In the genomic region with DNA sequence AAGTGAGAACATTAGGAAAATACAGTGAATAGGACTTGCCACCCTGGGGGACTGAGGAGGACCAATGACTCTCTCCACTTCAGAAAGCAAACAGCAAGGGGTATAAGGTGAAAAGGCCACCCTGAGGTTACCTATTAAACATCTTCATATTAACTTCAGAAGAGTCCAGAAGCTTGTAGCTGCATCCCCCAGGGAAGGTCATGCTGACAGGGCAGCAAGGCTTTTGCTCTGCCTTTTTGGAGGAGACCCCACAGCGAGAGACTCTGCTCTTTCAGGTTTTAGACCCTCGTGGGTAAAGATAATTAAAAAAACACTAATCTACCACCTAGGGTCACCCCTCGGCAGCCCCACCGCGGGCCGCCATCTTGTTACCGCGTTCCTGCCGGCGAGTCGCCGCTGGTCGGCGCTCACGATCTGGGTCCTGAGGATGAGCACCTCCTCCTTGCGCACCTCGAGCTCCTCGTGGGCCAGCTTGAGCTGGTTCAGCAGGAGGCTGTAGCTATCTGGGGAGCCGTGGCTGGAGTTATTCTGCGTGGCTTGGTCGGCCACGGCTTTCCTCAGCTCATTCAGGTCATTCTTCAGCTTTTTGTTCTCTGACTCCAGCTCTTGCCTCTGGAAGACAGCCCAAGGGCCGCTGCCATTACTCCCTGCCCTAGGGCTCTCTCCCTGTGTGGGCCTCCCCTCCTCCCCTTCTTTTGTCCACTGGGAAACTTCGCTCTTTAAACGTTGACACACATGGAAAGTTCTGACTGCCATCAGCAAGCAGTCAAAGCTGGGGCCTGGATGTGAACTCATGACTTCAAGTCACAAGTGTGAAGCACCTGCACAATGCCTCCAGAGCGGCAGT, we compare ENCODE assay signal across 18 cellular contexts. TPM values are rescaled to one million over a fixed set of nuclear protein-coding genes. Genes with fewer than 3 reads are reported as not detected.
DNase-seq lines count a peak whose midpoint lies in the region; ATAC-seq and TF ChIP-seq lines count a peak whose summit lies in the region.
"Had no signal": no experiment of that assay in that cellular context is flagged by ENCODE, and none has a peak within 500 bp of the region (broad histone marks: within the 10 kb centered on the region; RNA-seq: fewer than 3 reads in every experiment).

No MANE protein-coding gene starts in this region.

- H3K4me3 Mint-ChIP-seq in stimulated activated naive CD8-positive, alpha-beta T cell treated with anti-CD3 and anti-CD28 coated beads, Interleukin-15, amount 100 ng/mL, for 72 hours, result no peak overlapping the region
- H3K4me3 Mint-ChIP-seq: CD4-positive, alpha-beta T cell; HFFc6 had no signal

- no peak overlapping the region for H2AFZ ChIP-seq in osteoblast (ENCODE audit: low read length)

- H3K27ac Mint-ChIP-seq in stimulated activated naive CD8-positive, alpha-beta T cell treated with anti-CD3 and anti-CD28 coated beads, Interleukin-15, amount 100 ng/mL, for 72 hours, result no peak overlapping the region
- H3K27ac Mint-ChIP-seq: CD4-positive, alpha-beta T cell; HFFc6 had no signal

- H3K9me3 ChIP-seq in osteoblast (ENCODE audit: low read depth, low read length), result no peaks in the 10 kb centered on the region
- H3K9me3 ChIP-seq: BLaER1 treated with 17β-estradiol and CSF1 and Interleukin-3, amounts not matched to agents 10 nM and 100 nM; HAP-1 had no signal

- H4K20me1 ChIP-seq in osteoblast (ENCODE audit: insufficient read depth, low read length), result no peaks in the 10 kb centered on the region
- H4K20me1 ChIP-seq: BLaER1 treated with 17β-estradiol and CSF1 and Interleukin-3, amounts not matched to agents 10 nM and 100 nM had no signal

- no peaks in the 10 kb centered on the region for H3K9me3 Mint-ChIP-seq in stimulated activated naive CD8-positive, alpha-beta T cell treated with anti-CD3 and anti-CD28 coated beads, Interleukin-15, amount 100 ng/mL, for 72 hours
- H3K9me3 Mint-ChIP-seq: CD4-positive, alpha-beta T cell; HFFc6 had no signal

- no peak for TF ChIP-seq CTCF in osteoblast (IDR thresholded peaks at IDR 0.05; ENCODE audit: extremely low read depth, low read depth, low read length)

- peak; percentile 23 for ATAC-seq in stimulated activated naive CD8-positive, alpha-beta T cell treated with anti-CD3 and anti-CD28 coated beads, Interleukin-15, amount 100 ng/mL, for 72 hours
- no peak for ATAC-seq in stimulated activated naive CD8-positive, alpha-beta T cell treated with anti-CD3 and anti-CD28 coated beads, Interleukin-15, Interleukin-2, amounts not matched to agents 100 U/mL and 50 U/mL, for 24 hours
- no peak for ATAC-seq in GM19452 (IDR thresholded peaks at IDR 0.05; ENCODE audit: unreplicated experiment)
- ATAC-seq: HepG2 had no signal

- H3K4me2 ChIP-seq in osteoblast (ENCODE audit: insufficient read depth, low read length), result no peak overlapping the region
- H3K4me2 ChIP-seq: BLaER1 treated with 17β-estradiol and CSF1 and Interleukin-3, amounts not matched to agents 10 nM and 100 nM had no signal

- H3K27ac ChIP-seq in osteoblast (ENCODE audit: low read depth, low read length), result no peak overlapping the region
- H3K27ac ChIP-seq: 22Rv1; BLaER1 treated with 17β-estradiol and CSF1 and Interleukin-3, amounts not matched to agents 10 nM and 100 nM had no signal

- H3K27me3 ChIP-seq in osteoblast (ENCODE audit: insufficient read depth, low read length), result no peaks in the 10 kb centered on the region
- H3K27me3 ChIP-seq: BLaER1 treated with 17β-estradiol and CSF1 and Interleukin-3, amounts not matched to agents 10 nM and 100 nM had no signal

- no peaks in the 10 kb centered on the region for H3K27me3 Mint-ChIP-seq in stimulated activated naive CD8-positive, alpha-beta T cell treated with anti-CD3 and anti-CD28 coated beads, Interleukin-15, amount 100 ng/mL, for 72 hours

- no peak overlapping the region for H3K4me3 ChIP-seq in osteoblast (ENCODE audit: insufficient read depth, low read length)
- H3K4me3 ChIP-seq: BLaER1 treated with 17β-estradiol and CSF1 and Interleukin-3, amounts not matched to agents 10 nM and 100 nM; HAP-1 had no signal

- H3K4me1 ChIP-seq in osteoblast (ENCODE audit: insufficient read depth, low read length), result no peaks in the 10 kb centered on the region
- H3K4me1 ChIP-seq: BLaER1 treated with 17β-estradiol and CSF1 and Interleukin-3, amounts not matched to agents 10 nM and 100 nM; HAP-1 had no signal

- H3K36me3 ChIP-seq in osteoblast (ENCODE audit: insufficient read depth, low read length), result no peaks in the 10 kb centered on the region
- H3K36me3 ChIP-seq: BLaER1 treated with 17β-estradiol and CSF1 and Interleukin-3, amounts not matched to agents 10 nM and 100 nM; HAP-1 had no signal

- DNase-seq in stimulated activated naive CD8-positive, alpha-beta T cell treated with anti-CD3 and anti-CD28 coated beads, Interleukin-15, amount 100 ng/mL, for 72 hours, result no peak
- no peak for DNase-seq in stimulated activated naive CD8-positive, alpha-beta T cell treated with anti-CD3 and anti-CD28 coated beads, Interleukin-15, Interleukin-2, amounts not matched to agents 100 U/mL and 50 U/mL, for 24 hours
- DNase-seq in astrocyte of the hippocampus (ENCODE audit: low read depth, low spot score) (peak; percentile 43), osteoblast (ENCODE audit: insufficient read length, low spot score, missing footprints) (peak; percentile 68), NOMO-1 treated with DMSO at 0.1 percent for 48 hours (lab: John Stamatoyannopoulos, UW; ENCODE audit: unreplicated experiment) (no peak), DMS79 treated with DMSO at 0.1 percent for 48 hours (lab: John Stamatoyannopoulos, UW) (no peak), Ammon's horn (ENCODE audit: low spot score) (no peak)
- DNase-seq: AML-193; CD4-positive, alpha-beta T cell; DMS79; EL; GOT3; HFFc6 had no signal

- H3K79me2 ChIP-seq in osteoblast (ENCODE audit: insufficient read depth, low read length), result no peaks in the 10 kb centered on the region

- H3K4me1 Mint-ChIP-seq in stimulated activated naive CD8-positive, alpha-beta T cell treated with anti-CD3 and anti-CD28 coated beads, Interleukin-15, amount 100 ng/mL, for 72 hours, result no peaks in the 10 kb centered on the region

RNA-seq across cellular contexts. Expression of a gene that starts 50.7 kb away (rescaled TPM):
- 52.8 and 60.7 TPM in 2 replicates for total RNA-seq in osteoblast

Comparison
In these comparisons a context has a peak if more than half of its experiments do, and no peak if none do; other contexts are left out.
1. DNase-seq: peak in astrocyte of the hippocampus (single experiment) and osteoblast (single experiment); none in stimulated activated naive CD8-positive, alpha-beta T cell treated with anti-CD3 and anti-CD28 coated beads, Interleukin-15, amount 100 ng/mL, for 72 hours (0 of 2), stimulated activated naive CD8-positive, alpha-beta T cell treated with anti-CD3 and anti-CD28 coated beads, Interleukin-15, Interleukin-2, amounts not matched to agents 100 U/mL and 50 U/mL, for 24 hours (single experiment), NOMO-1 treated with DMSO at 0.1 percent for 48 hours (single experiment), DMS79 treated with DMSO at 0.1 percent for 48 hours (single experiment) and Ammon's horn (single experiment).